1 cellular context compared by ENCODE assay signal in the genomic region with DNA sequence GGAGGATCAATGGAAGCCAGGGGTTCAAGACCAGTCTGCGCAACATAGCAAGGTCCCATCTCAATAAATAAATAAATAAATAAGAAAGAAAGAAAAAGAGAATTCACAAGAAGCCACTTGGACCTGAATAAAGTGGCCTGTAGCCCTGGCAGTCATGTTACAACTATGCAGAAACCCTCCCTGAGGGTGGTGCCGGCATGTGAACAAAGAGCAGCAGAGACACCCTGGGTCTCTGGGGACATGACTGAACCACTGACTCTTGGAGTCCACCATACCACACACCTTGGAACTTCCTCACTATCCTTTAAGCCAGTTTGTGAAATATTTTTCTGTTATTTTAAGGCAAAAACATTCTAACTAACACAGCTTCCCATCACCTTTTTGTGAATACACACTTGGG.
TF ChIP-seq lines count a peak whose summit lies in the region.

No MANE protein-coding gene starts in this region.

TF ChIP-seq in GM23338, 12 proteins besides CTCF, POLR2A, EP300 and RAD21:
- TF ChIP-seq, protein P1, sequence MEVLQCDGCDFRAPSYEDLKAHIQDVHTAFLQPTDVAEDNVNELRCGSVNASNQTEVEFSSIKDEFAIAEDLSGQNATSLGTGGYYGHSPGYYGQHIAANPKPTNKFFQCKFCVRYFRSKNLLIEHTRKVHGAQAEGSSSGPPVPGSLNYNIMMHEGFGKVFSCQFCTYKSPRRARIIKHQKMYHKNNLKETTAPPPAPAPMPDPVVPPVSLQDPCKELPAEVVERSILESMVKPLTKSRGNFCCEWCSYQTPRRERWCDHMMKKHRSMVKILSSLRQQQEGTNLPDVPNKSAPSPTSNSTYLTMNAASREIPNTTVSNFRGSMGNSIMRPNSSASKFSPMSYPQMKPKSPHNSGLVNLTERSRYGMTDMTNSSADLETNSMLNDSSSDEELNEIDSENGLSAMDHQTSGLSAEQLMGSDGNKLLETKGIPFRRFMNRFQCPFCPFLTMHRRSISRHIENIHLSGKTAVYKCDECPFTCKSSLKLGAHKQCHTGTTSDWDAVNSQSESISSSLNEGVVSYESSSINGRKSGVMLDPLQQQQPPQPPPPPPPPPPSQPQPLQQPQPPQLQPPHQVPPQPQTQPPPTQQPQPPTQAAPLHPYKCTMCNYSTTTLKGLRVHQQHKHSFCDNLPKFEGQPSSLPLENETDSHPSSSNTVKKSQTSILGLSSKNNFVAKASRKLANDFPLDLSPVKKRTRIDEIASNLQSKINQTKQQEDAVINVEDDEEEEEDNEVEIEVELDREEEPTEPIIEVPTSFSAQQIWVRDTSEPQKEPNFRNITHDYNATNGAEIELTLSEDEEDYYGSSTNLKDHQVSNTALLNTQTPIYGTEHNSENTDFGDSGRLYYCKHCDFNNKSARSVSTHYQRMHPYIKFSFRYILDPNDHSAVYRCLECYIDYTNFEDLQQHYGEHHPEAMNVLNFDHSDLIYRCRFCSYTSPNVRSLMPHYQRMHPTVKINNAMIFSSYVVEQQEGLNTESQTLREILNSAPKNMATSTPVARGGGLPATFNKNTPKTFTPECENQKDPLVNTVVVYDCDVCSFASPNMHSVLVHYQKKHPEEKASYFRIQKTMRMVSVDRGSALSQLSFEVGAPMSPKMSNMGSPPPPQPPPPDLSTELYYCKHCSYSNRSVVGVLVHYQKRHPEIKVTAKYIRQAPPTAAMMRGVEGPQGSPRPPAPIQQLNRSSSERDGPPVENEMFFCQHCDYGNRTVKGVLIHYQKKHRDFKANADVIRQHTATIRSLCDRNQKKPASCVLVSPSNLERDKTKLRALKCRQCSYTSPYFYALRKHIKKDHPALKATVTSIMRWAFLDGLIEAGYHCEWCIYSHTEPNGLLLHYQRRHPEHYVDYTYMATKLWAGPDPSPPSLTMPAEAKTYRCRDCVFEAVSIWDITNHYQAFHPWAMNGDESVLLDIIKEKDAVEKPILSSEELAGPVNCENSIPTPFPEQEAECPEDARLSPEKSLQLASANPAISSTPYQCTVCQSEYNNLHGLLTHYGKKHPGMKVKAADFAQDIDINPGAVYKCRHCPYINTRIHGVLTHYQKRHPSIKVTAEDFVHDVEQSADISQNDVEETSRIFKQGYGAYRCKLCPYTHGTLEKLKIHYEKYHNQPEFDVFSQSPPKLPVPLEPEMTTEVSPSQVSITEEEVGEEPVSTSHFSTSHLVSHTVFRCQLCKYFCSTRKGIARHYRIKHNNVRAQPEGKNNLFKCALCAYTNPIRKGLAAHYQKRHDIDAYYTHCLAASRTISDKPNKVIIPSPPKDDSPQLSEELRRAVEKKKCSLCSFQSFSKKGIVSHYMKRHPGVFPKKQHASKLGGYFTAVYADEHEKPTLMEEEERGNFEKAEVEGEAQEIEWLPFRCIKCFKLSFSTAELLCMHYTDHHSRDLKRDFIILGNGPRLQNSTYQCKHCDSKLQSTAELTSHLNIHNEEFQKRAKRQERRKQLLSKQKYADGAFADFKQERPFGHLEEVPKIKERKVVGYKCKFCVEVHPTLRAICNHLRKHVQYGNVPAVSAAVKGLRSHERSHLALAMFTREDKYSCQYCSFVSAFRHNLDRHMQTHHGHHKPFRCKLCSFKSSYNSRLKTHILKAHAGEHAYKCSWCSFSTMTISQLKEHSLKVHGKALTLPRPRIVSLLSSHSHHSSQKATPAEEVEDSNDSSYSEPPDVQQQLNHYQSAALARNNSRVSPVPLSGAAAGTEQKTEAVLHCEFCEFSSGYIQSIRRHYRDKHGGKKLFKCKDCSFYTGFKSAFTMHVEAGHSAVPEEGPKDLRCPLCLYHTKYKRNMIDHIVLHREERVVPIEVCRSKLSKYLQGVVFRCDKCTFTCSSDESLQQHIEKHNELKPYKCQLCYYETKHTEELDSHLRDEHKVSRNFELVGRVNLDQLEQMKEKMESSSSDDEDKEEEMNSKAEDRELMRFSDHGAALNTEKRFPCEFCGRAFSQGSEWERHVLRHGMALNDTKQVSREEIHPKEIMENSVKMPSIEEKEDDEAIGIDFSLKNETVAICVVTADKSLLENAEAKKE (CRISPR knock-in tag; IDR thresholded peaks at IDR 0.05), result no peak
